8 cellular contexts compared by ENCODE assay signal in the genomic region with DNA sequence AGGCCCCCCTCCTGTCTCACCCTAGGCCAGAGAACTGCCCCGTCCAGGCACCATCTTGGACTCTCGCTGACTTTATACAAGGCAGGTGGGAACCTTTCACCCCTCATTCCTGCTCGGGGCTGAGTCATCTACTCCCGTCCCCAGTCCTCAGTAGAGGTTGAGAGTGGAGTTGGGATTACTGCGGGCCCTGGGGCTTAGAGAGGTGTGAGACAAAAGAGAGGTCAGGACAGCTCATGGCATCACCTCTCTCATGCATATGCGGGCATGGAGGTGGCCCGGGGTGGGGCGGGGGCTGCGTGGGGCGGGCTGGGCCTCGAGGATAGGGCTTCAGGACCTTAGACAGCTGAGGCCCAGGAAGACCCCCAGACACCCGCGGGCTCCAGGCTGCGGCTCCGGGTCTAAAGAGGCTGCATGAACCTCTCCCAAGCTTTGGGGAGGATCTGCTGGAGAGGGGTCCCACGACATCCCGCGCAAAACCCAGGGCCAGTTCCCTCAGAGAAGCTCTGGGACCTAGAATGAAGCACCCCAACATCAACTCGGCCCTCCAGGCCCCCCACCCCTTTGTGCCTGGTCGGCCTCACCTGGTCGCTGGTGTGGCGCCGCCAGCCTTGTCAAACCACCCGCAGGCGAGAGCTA. TPM values are rescaled to one million over a fixed set of nuclear protein-coding genes. Genes with fewer than 3 reads are reported as not detected.
A peak's percentile ranks its signal among the peaks of the same experiment; 100 is the strongest.
DNase-seq lines count a peak whose midpoint lies in the region; ATAC-seq and TF ChIP-seq lines count a peak whose summit lies in the region.

No MANE protein-coding gene starts in this region.

- H3K18ac ChIP-seq in mesendoderm (ENCODE audit: low read length), result no peak overlapping the region

- H3K36me3 ChIP-seq in left ventricle myocardium inferior (peaks cover 12% of the 10 kb centered on the region), mesendoderm (ENCODE audit: control insufficient read depth, insufficient read depth, low read length) (no peaks in the 10 kb centered on the region), uterus (no peaks in the 10 kb centered on the region)

- no peak overlapping the region for H3K23ac ChIP-seq in mesendoderm (ENCODE audit: low read length)

- no peak overlapping the region for H2AK5ac ChIP-seq in mesendoderm (ENCODE audit: low read length)

- H2BK120ac ChIP-seq in mesendoderm (ENCODE audit: low read depth, low read length), result no peak overlapping the region

- DNase-seq in left ventricle myocardium inferior (no peak), left cardiac atrium (no peak), MCF 10A (ENCODE audit: unreplicated experiment) (no peak), mesendoderm (peak; percentile 91), uterus (no peak), glomerular visceral epithelial cell (ENCODE audit: extremely low spot score) (no peak), NCI-H2171 treated with DMSO at 0.1 percent for 48 hours (lab: John Stamatoyannopoulos, UW) (no peak)

- peaks cover 31% of the 10 kb centered on the region for H3K4me1 Mint-ChIP-seq in MCF 10A (ENCODE audit: insufficient read depth, unreplicated experiment)

- CTCF ChIA-PET in MCF 10A (lab: Yijun Ruan, JAX), result interaction anchor here (0.6 to 4.0 kb wide), 11 partner anchors 11 to 748 kb away, joined by 3 to 32 read pairs (median 5); no protein-coding TSS in a partner anchor

- H3K27ac Mint-ChIP-seq in MCF 10A (ENCODE audit: low read depth, unreplicated experiment), result peak overlapping the region; percentile 94

- no peak overlapping the region for H4K8ac ChIP-seq in mesendoderm (ENCODE audit: low read depth, low read length)

- H3K27ac ChIP-seq in left ventricle myocardium inferior (replicated peaks), result peak overlapping the region; percentile 97
- H3K27ac ChIP-seq in mesendoderm (ENCODE audit: low read depth, low read length), result no peak overlapping the region
- peak overlapping the region; percentile 94 to 98 for H3K27ac ChIP-seq in uterus

- intact Hi-C loops in left ventricle myocardium inferior (cut with micrococcal nuclease) (no loop called here), left cardiac atrium (cut with DNase I) (no loop called here), MCF 10A (cut with micrococcal nuclease) (loop anchor here (5.0 kb wide), 1 partner anchor 37 kb away; no protein-coding TSS in a partner anchor), uterus (cut with DNase I; ENCODE audit: low total_unique reads) (no loop called here)

- ATAC-seq in left cardiac atrium (no peak), GM21529 (IDR thresholded peaks at IDR 0.05; ENCODE audit: unreplicated experiment) (no peak)

- H3K4me3 Mint-ChIP-seq in MCF 10A (ENCODE audit: unreplicated experiment), result peak overlapping the region; percentile 93

- no peak overlapping the region for H2BK5ac ChIP-seq in mesendoderm (ENCODE audit: low read length)

- peaks cover 7% of the 10 kb centered on the region for H3K36me3 Mint-ChIP-seq in MCF 10A (ENCODE audit: insufficient read depth, unreplicated experiment)

- no peaks in the 10 kb centered on the region for H3K79me2 ChIP-seq in mesendoderm (ENCODE audit: control insufficient read depth, insufficient read depth, low read length)

- H3K4me1 ChIP-seq in left ventricle myocardium inferior, result peaks cover 40% of the 10 kb centered on the region
- peaks cover 12% of the 10 kb centered on the region for H3K4me1 ChIP-seq in mesendoderm (ENCODE audit: control insufficient read depth, low read depth, low read length)
- peaks cover 0 to 10% of the 10 kb centered on the region in 2 donors for H3K4me1 ChIP-seq in uterus

- H3K79me1 ChIP-seq in mesendoderm (ENCODE audit: low read length), result no peaks in the 10 kb centered on the region

- H3K27me3 ChIP-seq in left ventricle myocardium inferior (ENCODE audit: low read depth), result peaks cover 3% of the 10 kb centered on the region
- H3K27me3 ChIP-seq in mesendoderm (ENCODE audit: insufficient read depth, low read length, poor library complexity), result no peaks in the 10 kb centered on the region
- H3K27me3 ChIP-seq in uterus, result no peaks in the 10 kb centered on the region

- H2BK15ac ChIP-seq in mesendoderm (replicated peaks; ENCODE audit: low read depth), result no peak overlapping the region

- no peak overlapping the region for H3K56ac ChIP-seq in mesendoderm (ENCODE audit: low read length)

- peak overlapping the region; percentile 56 for H3K4me2 ChIP-seq in mesendoderm (ENCODE audit: low read length)

- no peak overlapping the region for H3K4ac ChIP-seq in mesendoderm (ENCODE audit: low read depth, low read length)

- H3K9ac ChIP-seq in mesendoderm (ENCODE audit: low read length), result peak overlapping the region; percentile 20

- H3K27me3 Mint-ChIP-seq in MCF 10A (ENCODE audit: insufficient read depth, unreplicated experiment), result no peaks in the 10 kb centered on the region

- no peak overlapping the region for H4K5ac ChIP-seq in mesendoderm (ENCODE audit: low read length)

- TF ChIP-seq CTCF in left ventricle myocardium inferior (IDR thresholded peaks at IDR 0.05; ENCODE audit: borderline replicate concordance), result no peak
- no peak for TF ChIP-seq CTCF in MCF 10A (IDR thresholded peaks at IDR 0.05; ENCODE audit: unreplicated experiment)
- TF ChIP-seq CTCF in uterus (IDR thresholded peaks at IDR 0.05), result no peak

- no peaks in the 10 kb centered on the region for H3K9me3 ChIP-seq in left ventricle myocardium inferior (replicated peaks)
- H3K9me3 ChIP-seq in uterus, result no peaks in the 10 kb centered on the region

- H3K4me3 ChIP-seq in left ventricle myocardium inferior, result peak overlapping the region; percentile 94
- no peak overlapping the region for H3K4me3 ChIP-seq in mesendoderm (ENCODE audit: low read length)
- H3K4me3 ChIP-seq in uterus, result peak overlapping the region; percentile 61 to 73

- BruUV-seq in MCF 10A (replicated peaks; lab: Mats Ljungman, UMichigan), result no TSS peak

- no peaks in the 10 kb centered on the region for H3K9me3 Mint-ChIP-seq in MCF 10A (ENCODE audit: unreplicated experiment)

- no peak for TF ChIP-seq POLR2A in uterus (IDR thresholded peaks at IDR 0.05)

- no CpG with 5 or more reads among the region's 25 CpGs for WGBS in mesendoderm (ENCODE audit: extremely low coverage, insufficient coverage, low lambda C conversion rate)

- POLR2A ChIA-PET in MCF 10A (lab: Yijun Ruan, JAX), result interaction anchor here (0.6 to 4.4 kb wide), 15 partner anchors 9 to 1421 kb away, joined by 3 to 82 read pairs (median 4); a partner anchor contains a TSS

RNA-seq across cellular contexts. Expression of a gene that starts 0.3 kb away (rescaled TPM):
- total RNA-seq in left ventricle myocardium inferior, result 0.27 TPM
- under 1 TPM; 0.44 to 0.50 TPM for total RNA-seq in left cardiac atrium
- 0.27 and 0.58 TPM in 2 replicates for total RNA-seq in MCF 10A (2022)
- 0.39 TPM for polyA plus RNA-seq in mesendoderm (2013, experiment 1 of 2)
- polyA plus RNA-seq in mesendoderm (2013, experiment 2 of 2), result 0.39 TPM
- 1 to 10 TPM in 1 of 4 donors, under 1 TPM in 2, not detected in 1; under 0.01 to 1.3 (median 0.61) TPM for total RNA-seq in uterus

RNA-seq across cellular contexts. Expression of a gene that starts 0.4 kb away (rescaled TPM):
- total RNA-seq in left ventricle myocardium inferior (13.4 TPM), left cardiac atrium (10 to 100 TPM; 22.8 to 28.9 TPM), MCF 10A (2022) (39.4 and 55.2 TPM in 2 replicates), uterus (100 to 1,000 TPM in 1 of 4 donors, 10 to 100 TPM in 3; 34.6 to 161 (median 58.1) TPM)
- 1.3 TPM for polyA plus RNA-seq in mesendoderm (2013, experiment 1 of 2)
- polyA plus RNA-seq in mesendoderm (2013, experiment 2 of 2), result 1.3 TPM

RNA-seq across cellular contexts. Expression of a gene that starts 31.0 kb away (rescaled TPM):
- total RNA-seq in left ventricle myocardium inferior (35.6 TPM), left cardiac atrium (10 to 100 TPM; 43.9 to 47.7 TPM), MCF 10A (2022) (15.2 and 18.6 TPM in 2 replicates), uterus (100 to 1,000 TPM in 2 of 4 donors, 10 to 100 TPM in 2; 51.5 to 123 (median 85.2) TPM)
- 41.5 TPM for polyA plus RNA-seq in mesendoderm (2013, experiment 1 of 2)
- polyA plus RNA-seq in mesendoderm (2013, experiment 2 of 2), result 42.1 TPM

RNA-seq across cellular contexts. Expression of a gene that starts 31.2 kb away (rescaled TPM):
- 5.1 TPM for total RNA-seq in left ventricle myocardium inferior
- total RNA-seq in left cardiac atrium, result 1 to 10 TPM; 7.1 to 7.2 TPM
- 2.4 and 6.7 TPM in 2 replicates for total RNA-seq in MCF 10A (2022)
- polyA plus RNA-seq in mesendoderm (2013, experiment 1 of 2), result 0.22 TPM
- polyA plus RNA-seq in mesendoderm (2013, experiment 2 of 2), result 0.21 TPM
- total RNA-seq in uterus, result 10 to 100 TPM in 1 of 4 donors, 1 to 10 TPM in 1, under 1 TPM in 1, not detected in 1; 0.26 to 34.6 (median 6.3) TPM

RNA-seq across cellular contexts. Expression of a gene that starts 43.3 kb away (rescaled TPM):
- total RNA-seq in left ventricle myocardium inferior (7.3 TPM), left cardiac atrium (1 to 10 TPM; 4.8 to 6.5 TPM), MCF 10A (2022) (19.1 and 27.9 TPM in 2 replicates), uterus (10 to 100 TPM in 1 of 4 donors, 1 to 10 TPM in 2, under 1 TPM in 1; 0.51 to 11.8 (median 6.2) TPM)
- polyA plus RNA-seq in mesendoderm (2013, experiment 1 of 2), result 20.1 TPM
- 19.7 TPM for polyA plus RNA-seq in mesendoderm (2013, experiment 2 of 2)
